ENCODE assay signal across 10 cellular contexts in the genomic region with DNA sequence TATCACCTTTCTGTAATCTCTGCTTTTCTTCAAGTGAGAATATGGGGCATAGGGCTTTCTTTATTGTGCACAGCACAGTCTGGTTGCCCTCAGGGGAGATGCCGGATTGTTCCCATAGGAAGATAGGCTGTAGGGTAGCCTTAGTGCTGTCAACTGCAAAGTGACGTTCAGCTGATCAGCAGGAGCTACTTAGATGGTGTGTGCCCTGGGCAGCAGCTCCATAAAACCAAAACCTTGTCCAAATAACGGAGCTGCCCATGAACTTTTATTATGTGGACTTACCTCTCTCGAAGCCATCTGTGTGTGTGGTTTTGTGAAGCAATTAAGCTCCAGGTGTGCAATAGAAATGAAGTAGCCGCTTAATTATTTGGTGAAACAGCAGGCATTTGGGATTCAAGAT.
"Had no signal": no experiment of that assay in that cellular context is flagged by ENCODE, and none has a peak within 500 bp of the region (broad histone marks: within the 10 kb centered on the region; RNA-seq: fewer than 3 reads in every experiment).

No MANE protein-coding gene starts in this region.

- ATAC-seq: foreskin keratinocyte; natural killer cell treated with Interleukin-12 subunit alpha and Interleukin-12 subunit beta and Interleukin-15 and Interleukin-18, amount 100 ng/mL, for 72 hours had no signal

- H3K36me3 Mint-ChIP-seq: activated naive CD4-positive, alpha-beta T cell treated with anti-CD3 and anti-CD28 coated beads, Interleukin-2, amount 10 ng/mL, durations not matched to agents 7 days and 5 days; natural killer cell treated with Interleukin-12 subunit alpha and Interleukin-12 subunit beta and Interleukin-15 and Interleukin-18, amount 100 ng/mL, for 72 hours had no signal

- H3K9me3 Mint-ChIP-seq: activated naive CD4-positive, alpha-beta T cell treated with anti-CD3 and anti-CD28 coated beads, Interleukin-2, amount 10 ng/mL, durations not matched to agents 7 days and 5 days; activated T-helper 2 cell treated with anti-CD3 and anti-CD28 coated beads, Interferon-gamma antibody, Interleukin-2, Interleukin-4, amounts not matched to agents 10 μg/mL and 5 μg/mL and 100 μg/mL, durations not matched to agents 14 hours and 24 hours and 36 hours; natural killer cell treated with Interleukin-12 subunit alpha and Interleukin-12 subunit beta and Interleukin-15 and Interleukin-18, amount 100 ng/mL, for 72 hours had no signal

- H3K4me3 Mint-ChIP-seq: activated naive CD4-positive, alpha-beta T cell treated with anti-CD3 and anti-CD28 coated beads, Interleukin-2, amount 10 ng/mL, durations not matched to agents 7 days and 5 days; natural killer cell treated with Interleukin-12 subunit alpha and Interleukin-12 subunit beta and Interleukin-15 and Interleukin-18, amount 100 ng/mL, for 72 hours had no signal

- H3K27ac Mint-ChIP-seq: activated naive CD4-positive, alpha-beta T cell treated with anti-CD3 and anti-CD28 coated beads, Interleukin-2, amount 10 ng/mL, durations not matched to agents 7 days and 5 days; activated T-helper 2 cell treated with anti-CD3 and anti-CD28 coated beads, Interferon-gamma antibody, Interleukin-2, Interleukin-4, amounts not matched to agents 10 μg/mL and 5 μg/mL and 100 μg/mL, durations not matched to agents 14 hours and 24 hours and 36 hours; natural killer cell treated with Interleukin-12 subunit alpha and Interleukin-12 subunit beta and Interleukin-15 and Interleukin-18, amount 100 ng/mL, for 72 hours had no signal

- H3K4me1 Mint-ChIP-seq: activated naive CD4-positive, alpha-beta T cell treated with anti-CD3 and anti-CD28 coated beads, Interleukin-2, amount 10 ng/mL, durations not matched to agents 7 days and 5 days had no signal

- DNase-seq: activated CD4-positive, alpha-beta T cell treated with anti-CD3 and anti-CD28 coated beads for 48 hours; activated CD8-positive, alpha-beta memory T cell treated with anti-CD3 and anti-CD28 coated beads for 24 hours; activated naive CD4-positive, alpha-beta T cell treated with anti-CD3 and anti-CD28 coated beads, Interleukin-2, amount 10 ng/mL, durations not matched to agents 7 days and 5 days; adrenal gland; foreskin keratinocyte; head of caudate nucleus; stimulated activated CD4-positive, alpha-beta T cell treated with anti-CD3 and anti-CD28 coated beads, Interleukin-12 subunit alpha, Interleukin-12 subunit beta, amount 100 ng/mL, for 4 hours; stimulated activated naive CD4-positive, alpha-beta T cell treated with Interleukin-2 at 50 U/mL for 16 hours had no signal
